7 cellular contexts compared by ENCODE assay signal in genomic region chr9:64368644-64368942, GRCh38.
DNase-seq lines count a peak whose midpoint lies in the region; ATAC-seq and TF ChIP-seq lines count a peak whose summit lies in the region.
"Not testable (repeated sequence)": the region's sequence is repeated elsewhere in the genome, so short reads cannot be mapped to it uniquely, and the experiment has no call there.

No MANE protein-coding gene starts in this region.

- H3K36me3 ChIP-seq in CD4-positive, alpha-beta memory T cell (ENCODE audit: insufficient read depth, low read length); gastroesophageal sphincter: not testable (repeated sequence)

- not testable (repeated sequence) for H3K27ac ChIP-seq in CD4-positive, alpha-beta memory T cell (ENCODE audit: low read depth, low read length); gastroesophageal sphincter

- no CpG with 5 or more reads among the region's 16 CpGs for WGBS in gastroesophageal sphincter (ENCODE audit: low coverage in 1 of 2), 2 donors

- intact Hi-C loops in CD4-positive, alpha-beta memory T cell (cut with micrococcal nuclease) = not testable (repeated sequence)

- POLR2A ChIA-PET in CD4-positive, alpha-beta memory T cell (lab: Charles Lee; ENCODE audit: partially characterized antibody); T-cell (lab: Charles Lee): not testable (repeated sequence)

- H3K27me3 Mint-ChIP-seq in CD4-positive, alpha-beta memory T cell; T-cell; activated T-cell treated with anti-CD3 and anti-CD28 coated beads, Interleukin-2, amount 50 U/mL, for 24 hours; central memory CD8-positive, alpha-beta T cell; memory B cell: not testable (repeated sequence)

- not testable (repeated sequence) for H3K27me3 ChIP-seq in CD4-positive, alpha-beta memory T cell (ENCODE audit: insufficient read depth, low read length); gastroesophageal sphincter

- H3K9me3 ChIP-seq in CD4-positive, alpha-beta memory T cell (ENCODE audit: control insufficient read depth in 1 of 2, low read length in 2 of 2); gastroesophageal sphincter: not testable (repeated sequence)

- H3K27ac Mint-ChIP-seq in CD4-positive, alpha-beta memory T cell; T-cell; activated T-cell treated with anti-CD3 and anti-CD28 coated beads, Interleukin-2, amount 50 U/mL, for 24 hours; central memory CD8-positive, alpha-beta T cell (ENCODE audit: low read depth); memory B cell: not testable (repeated sequence)

- TF ChIP-seq CTCF in gastroesophageal sphincter (IDR thresholded peaks at IDR 0.05) = not testable (repeated sequence)

- DNase-seq in CD4-positive, alpha-beta memory T cell; T-cell; activated T-cell treated with anti-CD3 and anti-CD28 coated beads, Interleukin-2, amount 50 U/mL, for 24 hours; central memory CD8-positive, alpha-beta T cell (ENCODE audit: low spot score in 2 of 2); memory B cell (ENCODE audit: low spot score in 2 of 2): not testable (repeated sequence)
- DNase-seq in stimulated activated CD8-positive, alpha-beta memory T cell treated with anti-CD3 and anti-CD28 coated beads, Interleukin-4, amount 100 ng/mL, for 48 hours = peak; percentile 21

- not testable (repeated sequence) for H3K4me3 ChIP-seq in CD4-positive, alpha-beta memory T cell (ENCODE audit: low read length in 2 of 2)
- H3K4me3 ChIP-seq in gastroesophageal sphincter = peak overlapping the region; percentile 32 to 45

- TF ChIP-seq POLR2A in gastroesophageal sphincter (IDR thresholded peaks at IDR 0.05) = not testable (repeated sequence)

- not testable (repeated sequence) for H3K4me1 ChIP-seq in CD4-positive, alpha-beta memory T cell (ENCODE audit: insufficient read depth, low read length); gastroesophageal sphincter

- TF ChIP-seq EP300 in gastroesophageal sphincter (IDR thresholded peaks at IDR 0.05) = not testable (repeated sequence)

- not testable (repeated sequence) for H3K36me3 Mint-ChIP-seq in CD4-positive, alpha-beta memory T cell; T-cell; activated T-cell treated with anti-CD3 and anti-CD28 coated beads, Interleukin-2, amount 50 U/mL, for 24 hours (ENCODE audit: low read depth); central memory CD8-positive, alpha-beta T cell (ENCODE audit: insufficient read depth); memory B cell

- CTCF ChIA-PET in CD4-positive, alpha-beta memory T cell (lab: Charles Lee; ENCODE audit: partially characterized antibody); T-cell (lab: Charles Lee): not testable (repeated sequence)

- H3K9me3 Mint-ChIP-seq in CD4-positive, alpha-beta memory T cell; T-cell; activated T-cell treated with anti-CD3 and anti-CD28 coated beads, Interleukin-2, amount 50 U/mL, for 24 hours; central memory CD8-positive, alpha-beta T cell; memory B cell: not testable (repeated sequence)

- ATAC-seq in T-cell (replicated peaks in 1 of 4); central memory CD8-positive, alpha-beta T cell (replicated peaks; ENCODE audit: extremely low read depth, poor library complexity, severe bottlenecking); gastroesophageal sphincter; memory B cell (ENCODE audit: low read depth): not testable (repeated sequence)

- H3K4me1 Mint-ChIP-seq in CD4-positive, alpha-beta memory T cell; T-cell; activated T-cell treated with anti-CD3 and anti-CD28 coated beads, Interleukin-2, amount 50 U/mL, for 24 hours (ENCODE audit: low read depth); central memory CD8-positive, alpha-beta T cell; memory B cell: not testable (repeated sequence)

- peak overlapping the region in 6 of 8 donors; percentile 27 to 76 (median 62) for H3K4me3 Mint-ChIP-seq in CD4-positive, alpha-beta memory T cell
- H3K4me3 Mint-ChIP-seq in T-cell (peak overlapping the region in 2 of 3 donors; percentile 69 to 70), memory B cell (peak overlapping the region; percentile 54)
- peak overlapping the region; percentile 65 for H3K4me3 Mint-ChIP-seq in activated T-cell treated with anti-CD3 and anti-CD28 coated beads, Interleukin-2, amount 50 U/mL, for 24 hours
- peak overlapping the region; percentile 62 for H3K4me3 Mint-ChIP-seq in central memory CD8-positive, alpha-beta T cell
